ENCODE assay signal across 8 cellular contexts in the genomic region with DNA sequence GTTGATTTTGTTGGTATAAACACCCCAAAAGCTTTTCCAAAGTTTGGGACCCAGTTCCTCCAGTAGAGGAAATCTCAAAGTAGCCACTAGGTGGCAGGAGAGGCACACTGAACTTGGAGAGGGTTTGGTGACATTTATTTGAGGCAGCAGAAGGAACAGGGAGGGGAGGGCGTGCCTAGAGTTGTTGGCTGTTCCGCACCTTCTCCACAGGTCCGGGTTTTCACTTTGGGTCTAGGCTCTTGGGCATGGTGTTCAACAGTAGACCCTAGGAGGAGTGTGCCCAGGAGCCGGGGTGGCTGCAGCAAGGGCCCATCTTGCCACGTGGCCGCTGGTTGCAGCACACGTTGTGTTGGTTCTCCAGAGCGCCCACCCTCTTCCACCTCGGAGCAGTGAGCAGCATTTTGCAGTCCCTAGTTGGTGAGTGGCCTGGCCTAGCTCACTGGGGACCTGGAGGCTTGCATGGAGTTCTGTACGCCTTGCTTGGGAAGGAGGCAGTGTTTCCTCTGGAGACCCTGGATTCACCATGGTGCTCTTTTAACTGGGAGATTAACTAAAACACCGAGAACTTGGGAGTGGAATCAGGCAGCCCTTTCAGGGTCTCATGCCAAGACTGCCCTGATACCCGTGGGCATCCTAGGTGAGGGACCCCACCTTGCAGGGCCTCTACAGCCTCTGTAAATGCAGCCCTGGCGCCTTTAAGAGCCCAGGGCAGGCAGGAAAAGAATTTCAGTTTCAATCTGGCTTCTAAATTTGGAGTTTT. TPM values are rescaled to one million over a fixed set of nuclear protein-coding genes. Genes with fewer than 3 reads are reported as not detected.
A peak's percentile ranks its signal among the peaks of the same experiment; 100 is the strongest.
DNase-seq lines count a peak whose midpoint lies in the region; ATAC-seq lines count a peak whose summit lies in the region.

No MANE protein-coding gene starts in this region.

- H3K27me3 Mint-ChIP-seq in activated naive CD4-positive, alpha-beta T cell treated with anti-CD3 and anti-CD28 coated beads, Interleukin-2, amount 10 ng/mL, durations not matched to agents 7 days and 5 days = no peaks in the 10 kb centered on the region

- H3K27ac Mint-ChIP-seq in activated naive CD4-positive, alpha-beta T cell treated with anti-CD3 and anti-CD28 coated beads, Interleukin-2, amount 10 ng/mL, durations not matched to agents 7 days and 5 days = peak overlapping the region; percentile 96

- peak overlapping the region; percentile 74 for H3K4me3 Mint-ChIP-seq in activated naive CD4-positive, alpha-beta T cell treated with anti-CD3 and anti-CD28 coated beads, Interleukin-2, amount 10 ng/mL, durations not matched to agents 7 days and 5 days

- no peaks in the 10 kb centered on the region for H3K9me3 Mint-ChIP-seq in activated naive CD4-positive, alpha-beta T cell treated with anti-CD3 and anti-CD28 coated beads, Interleukin-2, amount 10 ng/mL, durations not matched to agents 7 days and 5 days

- H3K4me1 Mint-ChIP-seq in activated naive CD4-positive, alpha-beta T cell treated with anti-CD3 and anti-CD28 coated beads, Interleukin-2, amount 10 ng/mL, durations not matched to agents 7 days and 5 days = peaks cover 39% of the 10 kb centered on the region

- DNase-seq in MV-4-11 (lab: John Stamatoyannopoulos, UW) = peak; percentile 83
- peak; percentile 73 to 82 for DNase-seq in SJSA1 (ENCODE audit: low read depth in 1 of 2, low spot score in 2 of 2)
- DNase-seq in activated naive CD4-positive, alpha-beta T cell treated with anti-CD3 and anti-CD28 coated beads, Interleukin-2, amount 10 ng/mL, durations not matched to agents 7 days and 5 days = peak; percentile 86
- peak; percentile 74 for DNase-seq in glomerular endothelial cell (ENCODE audit: extremely low read depth, low read depth, low spot score)
- peak; percentile 64 for DNase-seq in occipital lobe (lab: John Stamatoyannopoulos, UW)

- H3K4me2 ChIP-seq in BLaER1 treated with 17β-estradiol and CSF1 and Interleukin-3, amounts not matched to agents 10 nM and 100 nM = peak overlapping the region; percentile 92 to 99 (median 94)

- H3K36me3 ChIP-seq in BLaER1 treated with 17β-estradiol and CSF1 and Interleukin-3, amounts not matched to agents 10 nM and 100 nM = peaks cover 53 to 72% (median 59%) of the 10 kb centered on the region in 11 experiments
- H3K36me3 ChIP-seq in SJSA1 = peaks cover 58% of the 10 kb centered on the region

- H3K27me3 ChIP-seq in BLaER1 treated with 17β-estradiol and CSF1 and Interleukin-3, amounts not matched to agents 10 nM and 100 nM = no peaks in the 10 kb centered on the region
- no peaks in the 10 kb centered on the region for H3K27me3 ChIP-seq in SJSA1 (replicated peaks)

- CTCF ChIA-PET in activated naive CD4-positive, alpha-beta T cell treated with anti-CD3 and anti-CD28 coated beads, Interleukin-2, amount 10 ng/mL, durations not matched to agents 7 days and 5 days (lab: Charles Lee) = interaction anchor here (0.8 to 4.7 kb wide), 33 partner anchors 9 to 651 kb away, joined by 3 to 55 read pairs (median 4); partner anchors contain the start of genes IER5L, MIGA2 and NTMT1

- peak; percentile 31 for ATAC-seq in GM21529 (IDR thresholded peaks at IDR 0.05; ENCODE audit: unreplicated experiment)

- peak overlapping the region; percentile 97 to 100 (median 100); a peak in 21 of 22 replicates for H3K27ac ChIP-seq in BLaER1 treated with 17β-estradiol and CSF1 and Interleukin-3, amounts not matched to agents 10 nM and 100 nM
- H3K27ac ChIP-seq in SJSA1 = peak overlapping the region; percentile 44
- H3K27ac ChIP-seq in temporal lobe (ENCODE audit: low read depth, low read length) = peak overlapping the region; percentile 100

- H4K20me1 ChIP-seq in BLaER1 treated with 17β-estradiol and CSF1 and Interleukin-3, amounts not matched to agents 10 nM and 100 nM = no peaks in the 10 kb centered on the region

- peak overlapping the region; percentile 34 to 63 (median 51); a peak in 19 of 20 replicates for H3K4me3 ChIP-seq in BLaER1 treated with 17β-estradiol and CSF1 and Interleukin-3, amounts not matched to agents 10 nM and 100 nM
- H3K4me3 ChIP-seq in SJSA1 = peak overlapping the region; percentile 10

- peaks cover 50 to 63% (median 58%) of the 10 kb centered on the region in 10 experiments for H3K4me1 ChIP-seq in BLaER1 treated with 17β-estradiol and CSF1 and Interleukin-3, amounts not matched to agents 10 nM and 100 nM
- peaks cover 56% of the 10 kb centered on the region for H3K4me1 ChIP-seq in SJSA1 (replicated peaks)

- no peaks in the 10 kb centered on the region for H3K9me3 ChIP-seq in BLaER1 treated with 17β-estradiol and CSF1 and Interleukin-3, amounts not matched to agents 10 nM and 100 nM (replicated peaks in 1 of 11)
- H3K9me3 ChIP-seq in SJSA1 (replicated peaks) = no peaks in the 10 kb centered on the region

- peaks cover 29% of the 10 kb centered on the region for H3K36me3 Mint-ChIP-seq in activated naive CD4-positive, alpha-beta T cell treated with anti-CD3 and anti-CD28 coated beads, Interleukin-2, amount 10 ng/mL, durations not matched to agents 7 days and 5 days

- peak overlapping the region; percentile 92 to 100 (median 94) for H3K9ac ChIP-seq in BLaER1 treated with 17β-estradiol and CSF1 and Interleukin-3, amounts not matched to agents 10 nM and 100 nM

RNA-seq across cellular contexts. Expression of gene PTPA, which starts 28.2 kb away (rescaled TPM):
- total RNA-seq in SJSA1 (2014; rRNA removed; shearing (Covaris generic)) = 80.7 and 93.3 TPM in 2 replicates
- 82.9 and 96.7 TPM in 2 replicates for total RNA-seq in glomerular endothelial cell
- total RNA-seq in occipital lobe = 57.9 TPM
- total RNA-seq in temporal lobe = 51.4 TPM

RNA-seq across cellular contexts. Expression of gene CRAT, which starts 28.8 kb away (rescaled TPM):
- total RNA-seq in SJSA1 (2014; rRNA removed; shearing (Covaris generic)) = 8.9 and 20.3 TPM in 2 replicates
- total RNA-seq in glomerular endothelial cell (46.1 and 60.4 TPM in 2 replicates), occipital lobe (13.6 TPM), temporal lobe (15.7 TPM)

RNA-seq across cellular contexts. Expression of gene IER5L, which starts 38.6 kb away (rescaled TPM):
- total RNA-seq in SJSA1 (2014; rRNA removed; shearing (Covaris generic)) = 6.7 and 8.8 TPM in 2 replicates
- total RNA-seq in glomerular endothelial cell = 21.4 and 23.3 TPM in 2 replicates
- total RNA-seq in occipital lobe = 44.3 TPM
- 20.2 TPM for total RNA-seq in temporal lobe

RNA-seq across cellular contexts. Expression of gene DOLPP1, which starts 58.5 kb away (rescaled TPM):
- 24.4 and 31.5 TPM in 2 replicates for total RNA-seq in SJSA1 (2014; rRNA removed; shearing (Covaris generic))
- total RNA-seq in glomerular endothelial cell (13.8 and 15.6 TPM in 2 replicates), occipital lobe (16.5 TPM), temporal lobe (9.8 TPM)

Comparison
In these comparisons a context has a peak if more than half of its experiments do, and no peak if none do; other contexts are left out.
1. Peak in every context shown above with its lines: DNase-seq, ATAC-seq, H3K4me3 ChIP-seq and H3K27ac ChIP-seq.
2. H3K27ac ChIP-seq: peak in every context shown above with its lines; median percentile 100 in BLaER1 treated with 17β-estradiol and CSF1 and Interleukin-3, amounts not matched to agents 10 nM and 100 nM; 100 in temporal lobe; 44 in SJSA1.